In the genomic region with DNA sequence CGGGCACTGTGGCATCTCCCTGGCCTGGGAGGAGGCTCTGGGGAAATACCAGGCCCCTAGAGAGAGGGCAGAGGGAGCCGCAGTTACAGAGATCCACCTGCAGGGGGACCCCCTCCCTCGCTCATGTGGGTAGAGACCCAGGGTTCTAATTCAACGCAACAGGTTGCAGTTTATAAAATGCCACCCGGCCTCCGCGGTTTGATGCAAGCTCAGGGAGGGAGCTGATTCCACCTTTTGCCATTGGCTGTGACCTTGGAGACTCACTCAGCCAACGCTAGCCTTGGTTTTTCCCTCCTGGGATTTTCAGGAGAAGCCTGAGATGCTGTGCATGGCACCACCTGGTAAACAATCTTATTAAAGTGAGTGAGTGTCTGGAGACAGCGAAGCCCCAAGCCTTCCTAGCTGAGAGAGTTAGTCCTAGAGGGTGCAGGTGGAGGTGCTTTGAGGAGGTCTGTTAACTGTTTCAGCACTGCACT, we compare ENCODE assay signal across 1 cellular context.
TF ChIP-seq lines count a peak whose summit lies in the region.

No MANE protein-coding gene starts in this region.

TF ChIP-seq in GM23338, 12 proteins besides CTCF, POLR2A, EP300 and RAD21 (continued from another document):
- TF ChIP-seq ZNF331 (CRISPR knock-in tag; IDR thresholded peaks at IDR 0.05; ENCODE audit: low read depth) (no peak), JUNB (IDR thresholded peaks at IDR 0.05; ENCODE audit: unreplicated experiment) (no peak), POLR2AphosphoS5 (IDR thresholded peaks at IDR 0.05; ENCODE audit: low read depth) (no peak), EZH2 (IDR thresholded peaks at IDR 0.05; ENCODE audit: low read depth, unreplicated experiment) (no peak), STAT1 (IDR thresholded peaks at IDR 0.05; ENCODE audit: unreplicated experiment) (no peak), CREB1 (CRISPR knock-in tag; IDR thresholded peaks at IDR 0.05; ENCODE audit: low read depth) (no peak), EZH2phosphoT487 (IDR thresholded peaks at IDR 0.05; ENCODE audit: unreplicated experiment) (no peak)
- TF ChIP-seq, protein P1, sequence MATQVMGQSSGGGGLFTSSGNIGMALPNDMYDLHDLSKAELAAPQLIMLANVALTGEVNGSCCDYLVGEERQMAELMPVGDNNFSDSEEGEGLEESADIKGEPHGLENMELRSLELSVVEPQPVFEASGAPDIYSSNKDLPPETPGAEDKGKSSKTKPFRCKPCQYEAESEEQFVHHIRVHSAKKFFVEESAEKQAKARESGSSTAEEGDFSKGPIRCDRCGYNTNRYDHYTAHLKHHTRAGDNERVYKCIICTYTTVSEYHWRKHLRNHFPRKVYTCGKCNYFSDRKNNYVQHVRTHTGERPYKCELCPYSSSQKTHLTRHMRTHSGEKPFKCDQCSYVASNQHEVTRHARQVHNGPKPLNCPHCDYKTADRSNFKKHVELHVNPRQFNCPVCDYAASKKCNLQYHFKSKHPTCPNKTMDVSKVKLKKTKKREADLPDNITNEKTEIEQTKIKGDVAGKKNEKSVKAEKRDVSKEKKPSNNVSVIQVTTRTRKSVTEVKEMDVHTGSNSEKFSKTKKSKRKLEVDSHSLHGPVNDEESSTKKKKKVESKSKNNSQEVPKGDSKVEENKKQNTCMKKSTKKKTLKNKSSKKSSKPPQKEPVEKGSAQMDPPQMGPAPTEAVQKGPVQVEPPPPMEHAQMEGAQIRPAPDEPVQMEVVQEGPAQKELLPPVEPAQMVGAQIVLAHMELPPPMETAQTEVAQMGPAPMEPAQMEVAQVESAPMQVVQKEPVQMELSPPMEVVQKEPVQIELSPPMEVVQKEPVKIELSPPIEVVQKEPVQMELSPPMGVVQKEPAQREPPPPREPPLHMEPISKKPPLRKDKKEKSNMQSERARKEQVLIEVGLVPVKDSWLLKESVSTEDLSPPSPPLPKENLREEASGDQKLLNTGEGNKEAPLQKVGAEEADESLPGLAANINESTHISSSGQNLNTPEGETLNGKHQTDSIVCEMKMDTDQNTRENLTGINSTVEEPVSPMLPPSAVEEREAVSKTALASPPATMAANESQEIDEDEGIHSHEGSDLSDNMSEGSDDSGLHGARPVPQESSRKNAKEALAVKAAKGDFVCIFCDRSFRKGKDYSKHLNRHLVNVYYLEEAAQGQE (IDR thresholded peaks at IDR 0.05; ENCODE audit: unreplicated experiment) = no peak
TF ChIP-seq in GM23338: peak in this region for 0.
